ENCODE assay signal across 1 cellular context in genomic region chr2:144356402-144356801, GRCh38.
TF ChIP-seq lines count a peak whose summit lies in the region.

No MANE protein-coding gene starts in this region.

TF ChIP-seq in K562, 482 proteins besides CTCF, POLR2A, EP300 and RAD21 (continued from another document):
- TF ChIP-seq, protein P1, sequence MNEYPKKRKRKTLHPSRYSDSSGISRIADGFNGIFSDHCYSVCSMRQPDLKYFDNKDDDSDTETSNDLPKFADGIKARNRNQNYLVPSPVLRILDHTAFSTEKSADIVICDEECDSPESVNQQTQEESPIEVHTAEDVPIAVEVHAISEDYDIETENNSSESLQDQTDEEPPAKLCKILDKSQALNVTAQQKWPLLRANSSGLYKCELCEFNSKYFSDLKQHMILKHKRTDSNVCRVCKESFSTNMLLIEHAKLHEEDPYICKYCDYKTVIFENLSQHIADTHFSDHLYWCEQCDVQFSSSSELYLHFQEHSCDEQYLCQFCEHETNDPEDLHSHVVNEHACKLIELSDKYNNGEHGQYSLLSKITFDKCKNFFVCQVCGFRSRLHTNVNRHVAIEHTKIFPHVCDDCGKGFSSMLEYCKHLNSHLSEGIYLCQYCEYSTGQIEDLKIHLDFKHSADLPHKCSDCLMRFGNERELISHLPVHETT (CRISPR knock-in tag; conservative IDR thresholded peaks at IDR 0.05 in 1 of 2, IDR thresholded peaks at IDR 0.05 in 1 of 2): peak in 1 of 2 experiments; percentile 57; a peak in 1 of 4 replicates
- TF ChIP-seq ZNF583 (CRISPR knock-in tag; IDR thresholded peaks at IDR 0.05) (0 out of 2 replicates have a peak, but pooled peaks have one; percentile 19), DMBX1 (CRISPR knock-in tag; IDR thresholded peaks at IDR 0.05; ENCODE audit: borderline replicate concordance) (peak; percentile 61; the same call in 1 of the 2 replicates), L3MBTL2 (IDR thresholded peaks at IDR 0.05) (peak; percentile 44; the same call in 1 of the 2 replicates), NR2C2 (CRISPR knock-in tag; IDR thresholded peaks at IDR 0.05) (no peak), NR2C2 (tag; IDR thresholded peaks at IDR 0.05) (0 out of 2 replicates have a peak, but pooled peaks have one; percentile 16), JUNB (CRISPR knock-in tag; conservative IDR thresholded peaks at IDR 0.05) (no peak), ZBTB9 (CRISPR knock-in tag; IDR thresholded peaks at IDR 0.05) (0 out of 2 replicates have a peak, but pooled peaks have one; percentile 34), ZNF592 (IDR thresholded peaks at IDR 0.05) (peak; percentile 67), CXXC5 (CRISPR knock-in tag; IDR thresholded peaks at IDR 0.05) (peak; percentile 25), USF2 (CRISPR knock-in tag; IDR thresholded peaks at IDR 0.05) (peak; percentile 59), SMAD4 (CRISPR knock-in tag; conservative IDR thresholded peaks at IDR 0.05) (0 out of 2 replicates have a peak, but pooled peaks have one; percentile 35), ZNF23 (CRISPR knock-in tag; IDR thresholded peaks at IDR 0.05) (no peak), ERF (CRISPR knock-in tag; IDR thresholded peaks at IDR 0.05) (peak; percentile 59; the same call in 1 of the 2 replicates)
- TF ChIP-seq, protein P2, sequence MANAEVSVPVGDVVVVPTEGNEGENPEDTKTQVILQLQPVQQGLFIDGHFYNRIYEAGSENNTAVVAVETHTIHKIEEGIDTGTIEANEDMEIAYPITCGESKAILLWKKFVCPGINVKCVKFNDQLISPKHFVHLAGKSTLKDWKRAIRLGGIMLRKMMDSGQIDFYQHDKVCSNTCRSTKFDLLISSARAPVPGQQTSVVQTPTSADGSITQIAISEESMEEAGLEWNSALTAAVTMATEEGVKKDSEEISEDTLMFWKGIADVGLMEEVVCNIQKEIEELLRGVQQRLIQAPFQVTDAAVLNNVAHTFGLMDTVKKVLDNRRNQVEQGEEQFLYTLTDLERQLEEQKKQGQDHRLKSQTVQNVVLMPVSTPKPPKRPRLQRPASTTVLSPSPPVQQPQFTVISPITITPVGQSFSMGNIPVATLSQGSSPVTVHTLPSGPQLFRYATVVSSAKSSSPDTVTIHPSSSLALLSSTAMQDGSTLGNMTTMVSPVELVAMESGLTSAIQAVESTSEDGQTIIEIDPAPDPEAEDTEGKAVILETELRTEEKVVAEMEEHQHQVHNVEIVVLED (CRISPR knock-in tag; IDR thresholded peaks at IDR 0.05): 0 out of 2 replicates have a peak, but pooled peaks have one; percentile 16
TF ChIP-seq in K562: peak in this region for 16.
